In the genomic region with DNA sequence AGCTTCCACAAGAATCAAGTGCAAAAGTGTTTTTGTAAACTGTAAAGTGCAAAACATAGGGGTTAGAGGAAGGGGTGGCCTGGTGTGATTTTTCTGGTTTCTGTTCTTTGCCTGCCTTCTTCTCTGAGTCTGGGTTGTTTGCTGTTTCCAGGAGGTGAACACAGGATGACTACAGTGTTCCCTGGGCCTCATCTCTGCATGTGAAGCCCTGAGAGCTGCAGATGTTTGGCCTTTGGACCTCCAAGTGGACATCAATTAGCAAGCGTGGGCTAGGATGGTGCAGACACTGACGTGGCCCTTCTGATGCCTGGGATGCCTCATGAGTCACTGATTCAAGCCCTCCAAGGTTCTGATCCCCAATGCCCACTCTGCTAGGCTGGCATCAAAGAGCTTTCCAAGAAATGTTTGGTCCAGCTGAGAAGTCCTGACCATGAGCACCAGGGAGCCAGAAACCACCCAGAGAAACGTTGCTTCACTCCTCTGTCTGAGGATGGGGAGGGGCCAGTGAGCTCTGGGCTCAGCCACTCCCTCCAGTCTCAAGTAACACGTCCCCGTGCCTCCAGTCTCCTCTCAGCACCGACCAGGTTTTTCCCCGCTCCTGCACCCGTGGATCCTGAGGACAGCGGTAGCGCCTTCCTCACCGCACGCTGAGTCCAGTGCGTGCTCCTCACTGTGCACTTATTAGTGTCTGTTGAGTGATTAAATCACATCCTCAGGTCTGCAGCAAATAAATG, we compare ENCODE assay signal across 9 cellular contexts. TPM values are rescaled to one million over a fixed set of nuclear protein-coding genes. Genes with fewer than 3 reads are reported as not detected.
A peak's percentile ranks its signal among the peaks of the same experiment; 100 is the strongest.
DNase-seq lines count a peak whose midpoint lies in the region; ATAC-seq and TF ChIP-seq lines count a peak whose summit lies in the region.
"Had no signal": no experiment of that assay in that cellular context is flagged by ENCODE, and none has a peak within 500 bp of the region (broad histone marks: within the 10 kb centered on the region; RNA-seq: fewer than 3 reads in every experiment).

No MANE protein-coding gene starts in this region.

- H3K9ac ChIP-seq in BLaER1 treated with 17β-estradiol and CSF1 and Interleukin-3, amounts not matched to agents 10 nM and 100 nM = no peak overlapping the region

- H3K4me2 ChIP-seq in BLaER1 treated with 17β-estradiol and CSF1 and Interleukin-3, amounts not matched to agents 10 nM and 100 nM = peak overlapping the region in 10 of 11 experiments; percentile 29 to 80 (median 41); a peak in 17 of 22 replicates

- TF ChIP-seq CTCF in brain microvascular endothelial cell (IDR thresholded peaks at IDR 0.05; ENCODE audit: low read depth, low read length, missing control alignments) = no peak
- no peak for TF ChIP-seq CTCF in left lung (IDR thresholded peaks at IDR 0.05)

- no peaks in the 10 kb centered on the region for H3K9me3 ChIP-seq in BLaER1 treated with 17β-estradiol and CSF1 and Interleukin-3, amounts not matched to agents 10 nM and 100 nM (replicated peaks in 1 of 11)
- H3K9me3 ChIP-seq in left lung = no peaks in the 10 kb centered on the region

- ATAC-seq in left lung = peak; percentile 62
- ATAC-seq in GM18867 (IDR thresholded peaks at IDR 0.05; ENCODE audit: unreplicated experiment) = no peak

- H3K36me3 ChIP-seq in BLaER1 treated with 17β-estradiol and CSF1 and Interleukin-3, amounts not matched to agents 10 nM and 100 nM = no peaks in the 10 kb centered on the region
- H3K36me3 ChIP-seq in brain microvascular endothelial cell (replicated peaks) = no peaks in the 10 kb centered on the region
- no peaks in the 10 kb centered on the region for H3K36me3 ChIP-seq in left lung

- in situ Hi-C loops in brain microvascular endothelial cell (cut with HindIII; ENCODE audit: low pct_ligation_motif_present, low sequenced_read_pairs) = loop anchor here (25.0 kb wide), 1 partner anchor 299 kb away; a partner anchor contains a TSS

- peaks cover 0 to 34% (median 22%) of the 10 kb centered on the region in 10 experiments; a peak in 16 of 20 replicates for H3K4me1 ChIP-seq in BLaER1 treated with 17β-estradiol and CSF1 and Interleukin-3, amounts not matched to agents 10 nM and 100 nM
- H3K4me1 ChIP-seq in left lung = peaks cover 0 to 6% of the 10 kb centered on the region in 2 donors

- H4K20me1 ChIP-seq in BLaER1 treated with 17β-estradiol and CSF1 and Interleukin-3, amounts not matched to agents 10 nM and 100 nM = peaks cover 0 to 6% (median 0%) of the 10 kb centered on the region in 11 experiments; a peak in 4 of 22 replicates

- intact Hi-C loops in left lung (cut with DNase I) = loop anchor here (5.0 to 10.0 kb wide), 2 partner anchors 317 to 324 kb away; no protein-coding TSS in a partner anchor

- H3K27me3 ChIP-seq in BLaER1 treated with 17β-estradiol and CSF1 and Interleukin-3, amounts not matched to agents 10 nM and 100 nM = peaks cover 0 to 49% (median 0%) of the 10 kb centered on the region in 11 experiments; a peak in 6 of 22 replicates
- H3K27me3 ChIP-seq in brain microvascular endothelial cell (replicated peaks) (no peaks in the 10 kb centered on the region), left lung (peaks cover 0 to 23% of the 10 kb centered on the region in 2 donors)

- peak; percentile 38 for DNase-seq in HT1080 (ENCODE audit: low read depth)
- DNase-seq in brain microvascular endothelial cell = peak; percentile 29
- DNase-seq in left lung = no peak
- DNase-seq in Kasumi-1 (lab: John Stamatoyannopoulos, UW) = no peak
- no peak for DNase-seq in activated CD4-positive, alpha-beta T cell treated with anti-CD3 and anti-CD28 coated beads, Interleukin-2, amount 50 U/mL, for 48 hours
- no peak for DNase-seq in NCI-H2081 treated with DMSO at 0.1 percent for 48 hours (lab: John Stamatoyannopoulos, UW)

- H3K27ac ChIP-seq in BLaER1 treated with 17β-estradiol and CSF1 and Interleukin-3, amounts not matched to agents 10 nM and 100 nM = no peak overlapping the region
- H3K27ac ChIP-seq in brain microvascular endothelial cell = no peak overlapping the region
- no peak overlapping the region for H3K27ac ChIP-seq in left lung

- no peak overlapping the region for H3K4me3 ChIP-seq in BLaER1 treated with 17β-estradiol and CSF1 and Interleukin-3, amounts not matched to agents 10 nM and 100 nM
- H3K4me3 ChIP-seq in brain microvascular endothelial cell (ENCODE audit: low read depth, low read length) = no peak overlapping the region
- H3K4me3 ChIP-seq in left lung = no peak overlapping the region

RNA-seq across cellular contexts. Expression of a gene that starts 7.6 kb away (rescaled TPM):
- not detected in 2 replicates for total RNA-seq in HT1080 (2014; rRNA removed; shearing (Covaris generic))
- polyA plus RNA-seq in HT1080 (2015; cell fraction: cytosol; rRNA removed) = not detected in 2 replicates
- not detected in 2 replicates for polyA plus RNA-seq in HT1080 (2015; cell fraction: nucleus; rRNA removed)
- not detected for total RNA-seq in left lung

RNA-seq across cellular contexts. Expression of a gene that starts 53.6 kb away (rescaled TPM):
- 1.4 TPM in 1 of 2 replicates, not detected in the other for total RNA-seq in HT1080 (2014; rRNA removed; shearing (Covaris generic))
- 0.08 TPM in 1 of 2 replicates, not detected in the other for polyA plus RNA-seq in HT1080 (2015; cell fraction: cytosol; rRNA removed)
- polyA plus RNA-seq in HT1080 (2015; cell fraction: nucleus; rRNA removed) = not detected in 2 replicates
- total RNA-seq in left lung = under 1 TPM in 1 of 2 donors, not detected in 1; 0.64 TPM
- total RNA-seq: activated CD4-positive, alpha-beta memory T cell treated with anti-CD3 and anti-CD28 coated beads for 36 hours had no signal

Comparison
In these comparisons a context has a peak if more than half of its experiments do, and no peak if none do; other contexts are left out.
1. DNase-seq: peak in HT1080 (single experiment) and brain microvascular endothelial cell (single experiment); none in left lung (0 of 2), Kasumi-1 (0 of 2), activated CD4-positive, alpha-beta T cell treated with anti-CD3 and anti-CD28 coated beads, Interleukin-2, amount 50 U/mL, for 48 hours (0 of 2) and NCI-H2081 treated with DMSO at 0.1 percent for 48 hours (single experiment).